17 cellular contexts compared by ENCODE assay signal in the genomic region with DNA sequence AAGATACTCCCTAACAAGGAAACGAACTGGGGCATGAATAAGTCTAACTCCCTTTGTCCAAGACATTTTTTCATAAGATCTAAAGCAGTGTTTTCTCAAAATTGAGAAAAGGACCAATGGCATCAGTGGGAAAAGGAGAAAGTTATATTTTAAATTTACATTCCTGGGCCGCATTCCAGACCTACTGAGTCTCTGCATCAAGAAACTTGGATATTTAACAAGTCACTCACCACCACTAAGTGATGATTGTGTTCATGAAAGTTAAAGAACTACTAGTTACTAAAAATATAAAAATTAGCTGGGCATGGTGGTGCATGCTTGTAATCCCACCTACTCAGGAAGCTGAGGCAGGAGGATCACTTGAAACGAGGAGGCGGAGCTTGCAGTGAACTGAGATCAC.
"Had no signal": no experiment of that assay in that cellular context is flagged by ENCODE, and none has a peak within 500 bp of the region (broad histone marks: within the 10 kb centered on the region; RNA-seq: fewer than 3 reads in every experiment).

No MANE protein-coding gene starts in this region.

- H3K27ac Mint-ChIP-seq: activated CD4-positive, alpha-beta memory T cell treated with anti-CD3 and anti-CD28 coated beads for 36 hours; activated CD4-positive, alpha-beta T cell treated with anti-CD3 and anti-CD28 coated beads for 36 hours; activated CD8-positive, alpha-beta memory T cell treated with anti-CD3 and anti-CD28 coated beads, Interleukin-2, amount 10 ng/mL, durations not matched to agents 7 days and 5 days; activated naive CD4-positive, alpha-beta T cell treated with anti-CD3 and anti-CD28 coated beads, Interleukin-2, amount 50 U/mL, for 72 hours; natural killer cell; stimulated activated memory B cell treated with anti-CD40 and anti-IgM and Interleukin-4, amounts not matched to agents 10 μg/mL and 1 μg/mL and 100 μg/mL, for 72 hours; T-helper 17 cell had no signal

- H3K36me3 ChIP-seq: tibial nerve had no signal

- H2AFZ ChIP-seq: hepatocyte had no signal

- H3K4me2 ChIP-seq: hepatocyte had no signal

- H3K4me3 Mint-ChIP-seq: activated CD4-positive, alpha-beta memory T cell treated with anti-CD3 and anti-CD28 coated beads for 36 hours; activated CD4-positive, alpha-beta T cell treated with anti-CD3 and anti-CD28 coated beads for 36 hours; activated CD8-positive, alpha-beta memory T cell treated with anti-CD3 and anti-CD28 coated beads, Interleukin-2, amount 10 ng/mL, durations not matched to agents 7 days and 5 days; natural killer cell; stimulated activated memory B cell treated with anti-CD40 and anti-IgM and Interleukin-4, amounts not matched to agents 10 μg/mL and 1 μg/mL and 100 μg/mL, for 72 hours; T-helper 17 cell had no signal

- H3K27me3 ChIP-seq: dorsolateral prefrontal cortex, hepatocyte, tibial nerve had no signal

- DNase-seq: activated CD4-positive, alpha-beta memory T cell treated with anti-CD3 and anti-CD28 coated beads for 36 hours; activated CD4-positive, alpha-beta T cell treated with anti-CD3 and anti-CD28 coated beads for 36 hours; activated CD8-positive, alpha-beta memory T cell treated with anti-CD3 and anti-CD28 coated beads, Interleukin-2, amount 10 ng/mL, durations not matched to agents 7 days and 5 days; activated T-cell treated with anti-CD3 and anti-CD28 coated beads, Interleukin-2, amount 50 U/mL, for 1 hour; amniotic stem cell; dorsolateral prefrontal cortex; erythroblast; kidney; mesendoderm; natural killer cell; retina; stimulated activated CD4-positive, alpha-beta T cell treated with anti-CD3 and anti-CD28 coated beads, Interleukin-2, amount 100 ng/mL, for 48 hours; T-helper 17 cell had no signal

- H3K9me3 Mint-ChIP-seq: activated naive CD4-positive, alpha-beta T cell treated with anti-CD3 and anti-CD28 coated beads, Interleukin-2, amount 50 U/mL, for 72 hours; stimulated activated memory B cell treated with anti-CD40 and anti-IgM and Interleukin-4, amounts not matched to agents 10 μg/mL and 1 μg/mL and 100 μg/mL, for 72 hours had no signal

- H3K27me3 Mint-ChIP-seq: activated CD4-positive, alpha-beta memory T cell treated with anti-CD3 and anti-CD28 coated beads for 36 hours; activated CD4-positive, alpha-beta T cell treated with anti-CD3 and anti-CD28 coated beads for 36 hours; activated CD8-positive, alpha-beta memory T cell treated with anti-CD3 and anti-CD28 coated beads, Interleukin-2, amount 10 ng/mL, durations not matched to agents 7 days and 5 days; stimulated activated memory B cell treated with anti-CD40 and anti-IgM and Interleukin-4, amounts not matched to agents 10 μg/mL and 1 μg/mL and 100 μg/mL, for 72 hours; T-helper 17 cell had no signal

- H3K27ac ChIP-seq: dorsolateral prefrontal cortex, hepatocyte had no signal

- H3K9me3 ChIP-seq: tibial nerve had no signal

- H3K4me1 Mint-ChIP-seq: activated CD4-positive, alpha-beta T cell treated with anti-CD3 and anti-CD28 coated beads for 36 hours; activated CD8-positive, alpha-beta memory T cell treated with anti-CD3 and anti-CD28 coated beads, Interleukin-2, amount 10 ng/mL, durations not matched to agents 7 days and 5 days; natural killer cell; stimulated activated memory B cell treated with anti-CD40 and anti-IgM and Interleukin-4, amounts not matched to agents 10 μg/mL and 1 μg/mL and 100 μg/mL, for 72 hours; T-helper 17 cell had no signal

- H3K79me2 ChIP-seq: hepatocyte had no signal

- H3K36me3 Mint-ChIP-seq: activated CD4-positive, alpha-beta memory T cell treated with anti-CD3 and anti-CD28 coated beads for 36 hours; activated CD8-positive, alpha-beta memory T cell treated with anti-CD3 and anti-CD28 coated beads, Interleukin-2, amount 10 ng/mL, durations not matched to agents 7 days and 5 days; activated naive CD4-positive, alpha-beta T cell treated with anti-CD3 and anti-CD28 coated beads, Interleukin-2, amount 50 U/mL, for 72 hours; natural killer cell; stimulated activated memory B cell treated with anti-CD40 and anti-IgM and Interleukin-4, amounts not matched to agents 10 μg/mL and 1 μg/mL and 100 μg/mL, for 72 hours had no signal

- H3K4me3 ChIP-seq: dorsolateral prefrontal cortex, hepatocyte, tibial nerve had no signal

- ATAC-seq: activated CD4-positive, alpha-beta T cell treated with anti-CD3 and anti-CD28 coated beads for 36 hours; activated CD8-positive, alpha-beta memory T cell treated with anti-CD3 and anti-CD28 coated beads, Interleukin-2, amount 10 ng/mL, durations not matched to agents 7 days and 5 days; activated naive CD4-positive, alpha-beta T cell treated with anti-CD3 and anti-CD28 coated beads, Interleukin-2, amount 50 U/mL, for 72 hours; natural killer cell; stimulated activated memory B cell treated with anti-CD40 and anti-IgM and Interleukin-4, amounts not matched to agents 10 μg/mL and 1 μg/mL and 100 μg/mL, for 72 hours; T-helper 17 cell had no signal

- FAIRE-seq: kidney had no signal
